In genomic region chr17:36679815-36680467, GRCh38 we compare ENCODE assay signal across 24 cellular contexts.
"Had no signal": no experiment of that assay in that cellular context is flagged by ENCODE, and none has a peak within 500 bp of the region (broad histone marks: within the 10 kb centered on the region; RNA-seq: fewer than 3 reads in every experiment).

No MANE protein-coding gene starts in this region.

- H3K27ac ChIP-seq: coronary artery, parathyroid adenoma, stomach, thyroid gland, vagina had no signal

- H3K4me3 ChIP-seq: coronary artery, lung, smooth muscle cell, stomach, thyroid gland, vagina had no signal

- ATAC-seq: effector memory CD8-positive, alpha-beta T cell; natural killer cell; sciatic nerve had no signal

- H3K9ac ChIP-seq: parathyroid adenoma had no signal

- H3K9me3 Mint-ChIP-seq: effector memory CD8-positive, alpha-beta T cell; immature natural killer cell; memory B cell; natural killer cell; neural crest cell had no signal

- H3K4me1 ChIP-seq: parathyroid adenoma, stomach, thyroid gland, vagina had no signal

- H3K27me3 Mint-ChIP-seq: effector memory CD8-positive, alpha-beta T cell had no signal

- H3K27ac Mint-ChIP-seq: memory B cell, natural killer cell, progenitor cell of endocrine pancreas had no signal

- H3K4me3 Mint-ChIP-seq: effector memory CD8-positive, alpha-beta T cell; immature natural killer cell; memory B cell; natural killer cell; neural crest cell had no signal

- H3K36me3 Mint-ChIP-seq: immature natural killer cell, memory B cell, natural killer cell had no signal

- DNase-seq: dermis blood vessel endothelial cell; effector memory CD8-positive, alpha-beta T cell; hypothalamus; immature natural killer cell; natural killer cell; stimulated activated CD4-positive, alpha-beta T cell treated with anti-CD3 and anti-CD28 coated beads, Interleukin-12 subunit alpha, Interleukin-12 subunit beta, amount 100 ng/mL, for 4 hours; stimulated activated CD4-positive, alpha-beta T cell treated with anti-CD3 and anti-CD28 coated beads, Interleukin-1b, Interleukin-23, amount 100 ng/mL, for 48 hours; stimulated activated CD4-positive, alpha-beta T cell treated with anti-CD3 and anti-CD28 coated beads, Interleukin-4, amount 100 ng/mL, for 1 hour; stimulated activated CD8-positive, alpha-beta memory T cell treated with anti-CD3 and anti-CD28 coated beads, Interleukin-4, amount 100 ng/mL, for 48 hours; stimulated activated naive CD4-positive, alpha-beta T cell treated with Interleukin-2 at 50 U/mL for 16 hours; stomach; thyroid gland; trophoblast cell had no signal

- H3K4me1 Mint-ChIP-seq: neural crest cell had no signal

- H3K36me3 ChIP-seq: stomach, thyroid gland, vagina had no signal

- H3K4me2 ChIP-seq: smooth muscle cell had no signal

- FAIRE-seq: frontal cortex, keratinocyte had no signal

- H3K9me3 ChIP-seq: stomach, thyroid gland, vagina had no signal

- H3K27me3 ChIP-seq: thyroid gland, vagina had no signal
